1 cellular context compared by ENCODE assay signal in genomic region chr12:57611116-57611809, GRCh38.
A peak's percentile ranks its signal among the peaks of the same experiment; 100 is the strongest.
TF ChIP-seq lines count a peak whose summit lies in the region.

Gene ARHGEF25, plus strand, starts transcription at chr12:57611435. Its CDS starts 460 bp downstream, at chr12:57611895.

TF ChIP-seq in HepG2, 621 proteins besides CTCF, POLR2A, EP300 and RAD21 (continued from another document and continues in another):
- TF ChIP-seq PAXIP1 (CRISPR knock-in tag; conservative IDR thresholded peaks at IDR 0.05), result peak; percentile 62
- TF ChIP-seq KLF16 (CRISPR knock-in tag; IDR thresholded peaks at IDR 0.05), result peak in 1 of 2 experiments; percentile 71; a peak in 1 of 4 replicates
- TF ChIP-seq PRDM10 (CRISPR knock-in tag; IDR thresholded peaks at IDR 0.05; ENCODE audit: low read depth), result no peak
- 0 out of 2 replicates have a peak, but pooled peaks have one; percentile 45 for TF ChIP-seq PHF21A (CRISPR knock-in tag; IDR thresholded peaks at IDR 0.05)
- no peak for TF ChIP-seq ZNF878 (CRISPR knock-in tag; IDR thresholded peaks at IDR 0.05)
- TF ChIP-seq CEBPG (CRISPR knock-in tag; IDR thresholded peaks at IDR 0.05), result no peak
- peak; percentile 51; the same call in 1 of the 2 replicates for TF ChIP-seq ZNF574 (CRISPR knock-in tag; IDR thresholded peaks at IDR 0.05)
- TF ChIP-seq ZFYVE20 (CRISPR knock-in tag; IDR thresholded peaks at IDR 0.05; ENCODE audit: borderline replicate concordance, low read depth), result no peak
- peak; percentile 38; the same call in 1 of the 2 replicates for TF ChIP-seq ZNF160 (CRISPR knock-in tag; IDR thresholded peaks at IDR 0.05)
- peak; percentile 46; the same call in 1 of the 2 replicates for TF ChIP-seq MXD4 (CRISPR knock-in tag; IDR thresholded peaks at IDR 0.05)
- peak; percentile 23; the same call in 1 of the 2 replicates for TF ChIP-seq HDAC1 (CRISPR knock-in tag; IDR thresholded peaks at IDR 0.05)
- TF ChIP-seq KLF12 (CRISPR knock-in tag; IDR thresholded peaks at IDR 0.05; ENCODE audit: borderline replicate concordance), result peak; percentile 46; the same call in 1 of the 2 replicates
- TF ChIP-seq ZNF253 (CRISPR knock-in tag; IDR thresholded peaks at IDR 0.05; ENCODE audit: borderline replicate concordance), result 0 out of 2 replicates have a peak, but pooled peaks have one; percentile 16
- 0 out of 2 replicates have a peak, but pooled peaks have one; percentile 37 for TF ChIP-seq ZBTB26 (CRISPR knock-in tag; IDR thresholded peaks at IDR 0.05; ENCODE audit: borderline replicate concordance)
- 0 out of 2 replicates have a peak, but pooled peaks have one; percentile 8 for TF ChIP-seq ZNF556 (CRISPR knock-in tag; IDR thresholded peaks at IDR 0.05; ENCODE audit: borderline replicate concordance)
- TF ChIP-seq ZNF547 (CRISPR knock-in tag; IDR thresholded peaks at IDR 0.05), result no peak
- TF ChIP-seq ZBTB10 (CRISPR knock-in tag; IDR thresholded peaks at IDR 0.05; ENCODE audit: borderline replicate concordance), result peak; percentile 55; the same call in 1 of the 2 replicates
- TF ChIP-seq MEIS2 (CRISPR knock-in tag; IDR thresholded peaks at IDR 0.05), result peak; percentile 82
- peak; percentile 19; the same call in 1 of the 2 replicates for TF ChIP-seq PITX1 (CRISPR knock-in tag; IDR thresholded peaks at IDR 0.05)
- no peak for TF ChIP-seq ZNF256 (CRISPR knock-in tag; conservative IDR thresholded peaks at IDR 0.05)
- no peak for TF ChIP-seq ZFP82 (CRISPR knock-in tag; IDR thresholded peaks at IDR 0.05; ENCODE audit: borderline replicate concordance)
- TF ChIP-seq GLMP (CRISPR knock-in tag; IDR thresholded peaks at IDR 0.05; ENCODE audit: borderline replicate concordance), result no peak
- TF ChIP-seq KDM2A (CRISPR knock-in tag; IDR thresholded peaks at IDR 0.05; ENCODE audit: borderline replicate concordance, low read depth), result peak; percentile 56; the same call in 1 of the 2 replicates
- no peak for TF ChIP-seq ZNF816 (CRISPR knock-in tag; IDR thresholded peaks at IDR 0.05; ENCODE audit: borderline replicate concordance)
- TF ChIP-seq HNF4G (IDR thresholded peaks at IDR 0.05; ENCODE audit: borderline replicate concordance, low read depth, low read length), result 0 out of 2 replicates have a peak, but pooled peaks have one; percentile 30
- no peak for TF ChIP-seq HNF4G (CRISPR knock-in tag; IDR thresholded peaks at IDR 0.05; ENCODE audit: borderline replicate concordance, low read depth)
- no peak for TF ChIP-seq ZNF552 (CRISPR knock-in tag; IDR thresholded peaks at IDR 0.05; ENCODE audit: borderline replicate concordance)
- TF ChIP-seq ZBTB8A (CRISPR knock-in tag; IDR thresholded peaks at IDR 0.05; ENCODE audit: borderline replicate concordance, low read depth), result no peak
- no peak for TF ChIP-seq NR2F2 (IDR thresholded peaks at IDR 0.05; ENCODE audit: borderline replicate concordance, low read depth)
- TF ChIP-seq ZNF44 (CRISPR knock-in tag; IDR thresholded peaks at IDR 0.05), result no peak
- no peak for TF ChIP-seq ATF4 (CRISPR knock-in tag; IDR thresholded peaks at IDR 0.05)
- no peak for TF ChIP-seq EEA1 (CRISPR knock-in tag; IDR thresholded peaks at IDR 0.05; ENCODE audit: borderline replicate concordance)
- TF ChIP-seq ZHX2 (IDR thresholded peaks at IDR 0.05; ENCODE audit: low read depth), result no peak
- 0 out of 2 replicates have a peak, but pooled peaks have one; percentile 25 for TF ChIP-seq ZHX2 (CRISPR knock-in tag; IDR thresholded peaks at IDR 0.05; ENCODE audit: borderline replicate concordance)
